In the genomic region with DNA sequence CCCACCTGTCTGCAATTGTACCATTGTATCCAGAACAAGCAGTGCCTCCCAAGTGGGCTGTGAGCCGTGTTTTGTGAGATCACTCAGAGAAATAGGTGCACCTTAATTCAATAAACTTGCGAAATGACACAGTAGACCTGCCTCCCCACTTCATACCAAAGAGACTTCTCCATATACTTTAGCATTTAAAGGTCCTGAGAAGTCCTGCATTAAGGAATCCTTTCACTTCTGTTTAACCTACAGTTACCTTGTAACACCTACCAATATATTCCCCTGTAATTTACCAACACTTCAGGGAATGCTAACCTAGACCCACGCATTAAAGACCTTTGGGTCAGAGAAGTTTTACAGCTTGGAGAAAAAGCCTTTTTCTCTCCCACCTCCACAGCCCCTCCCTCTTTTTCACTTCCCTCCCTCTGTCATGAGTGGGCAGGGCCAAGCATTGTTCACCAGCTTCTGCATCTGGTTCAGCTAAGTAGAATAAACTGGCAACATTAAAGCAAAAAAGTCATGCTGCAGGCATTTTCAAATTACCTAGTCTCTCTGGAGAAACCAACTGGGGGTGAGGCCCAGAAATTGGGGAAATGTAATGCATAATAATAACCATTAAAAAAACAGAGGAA, we compare ENCODE assay signal across 21 cellular contexts. TPM values are rescaled to one million over a fixed set of nuclear protein-coding genes. Genes with fewer than 3 reads are reported as not detected.
DNase-seq lines count a peak whose midpoint lies in the region; ATAC-seq, FAIRE-seq and TF ChIP-seq lines count a peak whose summit lies in the region.
"Had no signal": no experiment of that assay in that cellular context is flagged by ENCODE, and none has a peak within 500 bp of the region (broad histone marks: within the 10 kb centered on the region; RNA-seq: fewer than 3 reads in every experiment).

No MANE protein-coding gene starts in this region.

- H2AFZ ChIP-seq in GM12878 (ENCODE audit: control insufficient read depth, low read depth, low read length), result no peak overlapping the region

- H3K9ac ChIP-seq in GM12878 (ENCODE audit: control insufficient read depth, insufficient read depth, low read length), result no peak overlapping the region

- TF ChIP-seq RAD21 in GM12878 (IDR thresholded peaks at IDR 0.05; ENCODE audit: insufficient read depth, low read depth, low read length), result no peak

- no peaks in the 10 kb centered on the region for H4K20me1 ChIP-seq in GM12878 (ENCODE audit: control insufficient read depth, insufficient read depth)

- no peak for TF ChIP-seq POLR2A in GM12878 (IDR thresholded peaks at IDR 0.05; ENCODE audit: low read depth, low read length)

- H3K27ac Mint-ChIP-seq in stimulated activated naive B cell treated with anti-CD40 and anti-IgM and Interleukin-4, amounts not matched to agents 10 μg/mL and 1 μg/mL and 100 μg/mL, for 72 hours, result no peak overlapping the region

- H3K27me3 Mint-ChIP-seq in stimulated activated naive B cell treated with anti-CD40 and anti-IgM and Interleukin-4, amounts not matched to agents 10 μg/mL and 1 μg/mL and 100 μg/mL, for 72 hours, result peaks cover 15 to 30% of the 10 kb centered on the region in 2 donors

- H3K4me3 ChIP-seq in HEK293 (ENCODE audit: low read depth, low read length) (no peak overlapping the region), GM12878 (no peak overlapping the region), mesodermal cell (ENCODE audit: extremely low read depth, insufficient read depth, low read length, poor library complexity, severe bottlenecking) (no peak overlapping the region)
- H3K4me3 ChIP-seq: HAP-1, SK-N-MC had no signal

- TF ChIP-seq CTCF in HEK293 (tag by site-specific recombination; IDR thresholded peaks at IDR 0.05) (no peak), GM12878 (IDR thresholded peaks at IDR 0.05 in 2 of 3, conservative IDR thresholded peaks at IDR 0.05 in 1 of 3; ENCODE audit: control insufficient read depth in 2 of 3, extremely low read depth in 1 of 3, insufficient read depth in 1 of 3, low read depth in 3 of 3, low read length in 3 of 3) (no peak), omental fat pad (IDR thresholded peaks at IDR 0.05) (no peak)

- no peak for FAIRE-seq in GM12878 (lab: Jason Lieb, UNC)

- TF ChIP-seq EP300 in GM12878 (IDR thresholded peaks at IDR 0.05; ENCODE audit: borderline replicate concordance in 1 of 2, control insufficient read depth in 1 of 2, low read depth in 2 of 2, low read length in 2 of 2), result no peak

- H3K4me1 Mint-ChIP-seq in stimulated activated naive B cell treated with anti-CD40 and anti-IgM and Interleukin-4, amounts not matched to agents 10 μg/mL and 1 μg/mL and 100 μg/mL, for 72 hours, result peaks cover 14 to 25% of the 10 kb centered on the region in 2 donors

- no TSS peak for BruUV-seq in GM12878 (replicated peaks; lab: Mats Ljungman, UMichigan)

- H3K27me3 ChIP-seq in GM12878 (replicated peaks in 1 of 2; ENCODE audit: control insufficient read depth in 2 of 2, insufficient read depth in 2 of 2, low read length in 1 of 2), result no peaks in the 10 kb centered on the region

- H3K36me3 Mint-ChIP-seq in stimulated activated naive B cell treated with anti-CD40 and anti-IgM and Interleukin-4, amounts not matched to agents 10 μg/mL and 1 μg/mL and 100 μg/mL, for 72 hours, result no peaks in the 10 kb centered on the region

- intact Hi-C loops in GM12878 (cut with micrococcal nuclease; ENCODE audit: unreplicated experiment), result no loop called here

- no peaks in the 10 kb centered on the region for H3K79me2 ChIP-seq in GM12878 (ENCODE audit: control insufficient read depth, insufficient read depth, low read length)

- H3K4me2 ChIP-seq in GM12878 (ENCODE audit: control insufficient read depth, insufficient read depth), result no peak overlapping the region

- SMC1A ChIA-PET in GM12878 (lab: Charles Lee; ENCODE audit: uncharacterized antibody, unreplicated experiment), result no interaction called here

- RAD21 ChIA-PET in GM12878 (lab: Charles Lee; ENCODE audit: unreplicated experiment), result interaction anchor here (0.7 kb wide), 1 partner anchor 13 kb away, joined by 3 read pairs; no protein-coding TSS in a partner anchor

- WGBS in GM12878 (ENCODE audit: insufficient coverage, insufficient replicate concordance, low lambda C conversion rate, missing lambda C conversion rate), result 5% methylated on average over 3 of the region's 3 CpGs
- WGBS in mesodermal cell (ENCODE audit: insufficient coverage in 2 of 2), 2 experiments, result 93 to 94% methylated on average over 3 of the region's 3 CpGs

- H3K4me3 Mint-ChIP-seq in stimulated activated naive B cell treated with anti-CD40 and anti-IgM and Interleukin-4, amounts not matched to agents 10 μg/mL and 1 μg/mL and 100 μg/mL, for 72 hours, result no peak overlapping the region

- POLR2A ChIA-PET in HEK293 (lab: Yijun Ruan, JAX), result no interaction called here
- POLR2A ChIA-PET in GM12878 (lab: Charles Lee), result no interaction called here

- ATAC-seq in GM12878 (peak; percentile 36; the same call in 1 of the 3 replicates), omental fat pad (ENCODE audit: low FRiP score) (no peak), HG02970 (IDR thresholded peaks at IDR 0.05; ENCODE audit: low FRiP score, unreplicated experiment) (no peak)
- ATAC-seq in stimulated activated naive B cell treated with anti-CD40 and anti-IgM and Interleukin-4, amounts not matched to agents 10 μg/mL and 1 μg/mL and 100 μg/mL, for 72 hours (replicated peaks), result peak; percentile 60 to 64

- H3K9me3 ChIP-seq in HEK293 (ENCODE audit: control insufficient read depth, insufficient read depth, low read depth, low read length), result no peaks in the 10 kb centered on the region
- no peaks in the 10 kb centered on the region for H3K9me3 ChIP-seq in GM12878 (replicated peaks; ENCODE audit: control insufficient read depth, insufficient read depth, low read length)
- no peaks in the 10 kb centered on the region for H3K9me3 ChIP-seq in mesodermal cell (ENCODE audit: control insufficient read depth, low read length)
- H3K9me3 ChIP-seq: HAP-1 had no signal

- DNase-seq in GM12878 (ENCODE audit: low read depth, low spot score), result no peak
- no peak for DNase-seq in stimulated activated naive B cell treated with anti-CD40 and anti-IgM and Interleukin-4, amounts not matched to agents 10 μg/mL and 1 μg/mL and 100 μg/mL, for 72 hours
- DNase-seq in HuH-7.5 (ENCODE audit: low spot score), result no peak
- no peak for DNase-seq in omental fat pad (ENCODE audit: low spot score)
- DNase-seq: ACHN; DMS79; KG1; NCI-H1105 treated with DMSO at 0.1 percent for 48 hours; NCI-H1694 treated with DMSO at 0.1 percent for 48 hours; NCI-H510A; NCI-H748 treated with DMSO at 0.1 percent for 48 hours; NK-92 treated with Interleukin-12 subunit alpha and Interleukin-12 subunit beta, amount 100 ng/mL, for 24 hours; SHP77 had no signal

- H3K27ac ChIP-seq in HEK293 (ENCODE audit: extremely low read depth, low read depth, low read length) (no peak overlapping the region), GM12878 (ENCODE audit: control insufficient read depth, insufficient read depth) (no peak overlapping the region), mesodermal cell (ENCODE audit: low read depth, low read length, severe bottlenecking) (peak overlapping the region; percentile 5)
- H3K27ac ChIP-seq: C4-2B, SK-N-MC had no signal

- no peaks in the 10 kb centered on the region for H3K4me1 ChIP-seq in HEK293 (ENCODE audit: control insufficient read depth, insufficient read depth, low read length)
- peaks cover 6% of the 10 kb centered on the region; the same call in 1 of the 2 replicates for H3K4me1 ChIP-seq in GM12878 (ENCODE audit: control insufficient read depth, insufficient read depth, low read length)
- H3K4me1 ChIP-seq in mesodermal cell (ENCODE audit: control insufficient read depth, insufficient read depth, low read length, poor library complexity, severe bottlenecking), result peaks cover 21% of the 10 kb centered on the region
- H3K4me1 ChIP-seq: HAP-1 had no signal

- H3K36me3 ChIP-seq in HEK293 (ENCODE audit: control insufficient read depth in 2 of 2, insufficient read depth in 1 of 2, low read length in 2 of 2), result no peaks in the 10 kb centered on the region
- no peaks in the 10 kb centered on the region for H3K36me3 ChIP-seq in GM12878 (ENCODE audit: control insufficient read depth in 2 of 2, insufficient read depth in 2 of 2, low read length in 1 of 2)
- no peaks in the 10 kb centered on the region for H3K36me3 ChIP-seq in mesodermal cell (ENCODE audit: control insufficient read depth, insufficient read depth, low read length)
- H3K36me3 ChIP-seq: HAP-1 had no signal

- CTCF ChIA-PET in HEK293 (lab: Yijun Ruan, JAX), result interaction anchor here (0.7 to 0.8 kb wide), 2 partner anchors 35 to 303 kb away, joined by 3 read pairs; no protein-coding TSS in a partner anchor
- CTCF ChIA-PET in GM12878 (lab: Yijun Ruan, JAX), result no interaction called here

- in situ Hi-C loops in GM12878 (cut with MboI), result no loop called here

- H3K9me3 Mint-ChIP-seq in stimulated activated naive B cell treated with anti-CD40 and anti-IgM and Interleukin-4, amounts not matched to agents 10 μg/mL and 1 μg/mL and 100 μg/mL, for 72 hours, result peaks cover 0 to 2% of the 10 kb centered on the region in 2 donors

TF ChIP-seq in HEK293, 187 proteins besides CTCF, POLR2A, EP300 and RAD21 (continues in another document):
- 0 out of 2 replicates have a peak, but pooled peaks have one; percentile 13 for TF ChIP-seq ZFHX2 (tag by site-specific recombination; conservative IDR thresholded peaks at IDR 0.05)

TF ChIP-seq in GM12878, 131 proteins besides CTCF, POLR2A, EP300 and RAD21 (continues in another document):
- TF ChIP-seq SPI1 (IDR thresholded peaks at IDR 0.05; ENCODE audit: borderline replicate concordance, insufficient read depth, low read depth, low read length) (peak; percentile 50; the same call in 1 of the 2 replicates), PAX5 (IDR thresholded peaks at IDR 0.05; ENCODE audit: borderline replicate concordance, low read depth, low read length) (no peak)

RNA-seq across cellular contexts. Expression of a gene that starts 13.9 kb away (rescaled TPM):
- total RNA-seq in GM12878 (2013; cell fraction: nucleolus; rRNA removed), result not detected in 2 replicates
- total RNA-seq in GM12878 (2014; rRNA removed) (not detected in 2 replicates), GM12878 (2014; rRNA removed; fragmentation: Illumina TruSeq; extraction: Trizol) (not detected in 2 replicates), GM12878 (2021) (not detected in 2 replicates), omental fat pad (1 to 10 TPM in 1 of 4 donors, under 1 TPM in 2, not detected in 1; 0.46 to 1.3 (median 0.50) TPM)
- not detected for polyA plus RNA-seq in GM12878 (2011; ENCODE audit: low read depth)
- polyA plus RNA-seq in GM12878 (2011; rRNA removed) (not detected in 2 replicates), GM12878 (2014; fragmentation: Illumina TruSeq; extraction: Trizol) (not detected in 2 replicates), GM12878 (2014; fragmentation: Nextera tagmentation; extraction: Ambion mirVana) (not detected), GM12878 (2014; rRNA removed) (0.41 TPM in 1 of 2 replicates, not detected in the other), GM12878 (2016; fragmentation: Nextera tagmentation; extraction: Ambion mirVana) (not detected)
- polyA plus RNA-seq in GM12878 (2011; cell fraction: cytosol; rRNA removed), result not detected in 2 replicates
- polyA plus RNA-seq in GM12878 (2011; cell fraction: nucleus; rRNA removed), result not detected in 2 replicates
- not detected in 2 replicates for polyA plus RNA-seq in GM12878 (2012)
- not detected in 2 replicates for polyA minus RNA-seq in GM12878 (2011; rRNA and poly(A)+ RNA removed)
- not detected in 2 replicates for polyA minus RNA-seq in GM12878 (2011; cell fraction: cytosol; rRNA and poly(A)+ RNA removed)
- polyA minus RNA-seq in GM12878 (2011; cell fraction: nucleus; rRNA and poly(A)+ RNA removed), result not detected in 2 replicates
- polyA plus RNA-seq in mesodermal cell (2013, experiment 1 of 2), result 10.4 TPM
- polyA plus RNA-seq in mesodermal cell (2013, experiment 2 of 2), result 7.5 TPM
- total RNA-seq: OCI-LY7, RPMI7951 had no signal

Comparison
In these comparisons a context has a peak if more than half of its experiments do, and no peak if none do; other contexts are left out.
1. ATAC-seq: peak in GM12878 (single experiment) and stimulated activated naive B cell treated with anti-CD40 and anti-IgM and Interleukin-4, amounts not matched to agents 10 μg/mL and 1 μg/mL and 100 μg/mL, for 72 hours (2 of 2); none in omental fat pad (single experiment) and HG02970 (single experiment).